ENCODE assay signal across 11 cellular contexts in genomic region chr5:43010956-43011355, GRCh38.
A peak's percentile ranks its signal among the peaks of the same experiment; 100 is the strongest.
DNase-seq lines count a peak whose midpoint lies in the region; ATAC-seq and TF ChIP-seq lines count a peak whose summit lies in the region.
"Had no signal": no experiment of that assay in that cellular context is flagged by ENCODE, and none has a peak within 500 bp of the region (broad histone marks: within the 10 kb centered on the region; RNA-seq: fewer than 3 reads in every experiment).

No MANE protein-coding gene starts in this region.

- H3K27ac Mint-ChIP-seq in activated T-cell treated with anti-CD3 and anti-CD28 coated beads, Interleukin-2, amount 50 U/mL, for 24 hours: peak overlapping the region; percentile 93
- peak overlapping the region; percentile 17 to 59 for H3K27ac Mint-ChIP-seq in stimulated activated naive CD8-positive, alpha-beta T cell treated with anti-CD3 and anti-CD28 coated beads, Interleukin-15, amount 100 ng/mL, for 72 hours

- DNase-seq in activated T-cell treated with anti-CD3 and anti-CD28 coated beads, Interleukin-2, amount 50 U/mL, for 24 hours: no peak
- DNase-seq in activated T-cell treated with anti-CD3 and anti-CD28 coated beads for 4 hours (no peak), NB4 (ENCODE audit: low read depth) (no peak), HuH-7 (ENCODE audit: low spot score) (no peak), NCI-H2029 (lab: John Stamatoyannopoulos, UW) (no peak)
- DNase-seq in effector memory CD4-positive, alpha-beta T cell: no peak
- DNase-seq in stimulated activated naive CD8-positive, alpha-beta T cell treated with anti-CD3 and anti-CD28 coated beads, Interleukin-15, amount 100 ng/mL, for 72 hours: no peak
- DNase-seq: caudate nucleus, hippocampal formation, NCI-H1105 had no signal

- H3K27me3 Mint-ChIP-seq in activated T-cell treated with anti-CD3 and anti-CD28 coated beads, Interleukin-2, amount 50 U/mL, for 24 hours: no peaks in the 10 kb centered on the region
- H3K27me3 Mint-ChIP-seq in stimulated activated naive CD8-positive, alpha-beta T cell treated with anti-CD3 and anti-CD28 coated beads, Interleukin-15, amount 100 ng/mL, for 72 hours: no peaks in the 10 kb centered on the region

- H3K9me3 Mint-ChIP-seq in activated T-cell treated with anti-CD3 and anti-CD28 coated beads, Interleukin-2, amount 50 U/mL, for 24 hours: no peaks in the 10 kb centered on the region
- H3K9me3 Mint-ChIP-seq in stimulated activated naive CD8-positive, alpha-beta T cell treated with anti-CD3 and anti-CD28 coated beads, Interleukin-15, amount 100 ng/mL, for 72 hours: no peaks in the 10 kb centered on the region

- peaks cover 4% of the 10 kb centered on the region for H3K36me3 Mint-ChIP-seq in activated T-cell treated with anti-CD3 and anti-CD28 coated beads, Interleukin-2, amount 50 U/mL, for 24 hours (ENCODE audit: low read depth)

- no peaks in the 10 kb centered on the region for H3K36me3 ChIP-seq in effector memory CD4-positive, alpha-beta T cell (ENCODE audit: control insufficient read depth, insufficient read depth, low read length)

- peaks cover 56% of the 10 kb centered on the region for H3K4me1 Mint-ChIP-seq in activated T-cell treated with anti-CD3 and anti-CD28 coated beads, Interleukin-2, amount 50 U/mL, for 24 hours (ENCODE audit: low read depth)
- peaks cover 50% of the 10 kb centered on the region for H3K4me1 Mint-ChIP-seq in stimulated activated naive CD8-positive, alpha-beta T cell treated with anti-CD3 and anti-CD28 coated beads, Interleukin-15, amount 100 ng/mL, for 72 hours

- peaks cover 41% of the 10 kb centered on the region for H3K4me1 ChIP-seq in effector memory CD4-positive, alpha-beta T cell (ENCODE audit: control insufficient read depth, insufficient read depth, low read length, poor library complexity, severe bottlenecking)

- H3K9me3 ChIP-seq in effector memory CD4-positive, alpha-beta T cell (ENCODE audit: control insufficient read depth, low read length): no peaks in the 10 kb centered on the region

- ATAC-seq in stimulated activated naive CD8-positive, alpha-beta T cell treated with anti-CD3 and anti-CD28 coated beads, Interleukin-15, amount 100 ng/mL, for 72 hours: no peak
- ATAC-seq in HG03139 (IDR thresholded peaks at IDR 0.05; ENCODE audit: unreplicated experiment): no peak

- no peak for TF ChIP-seq POLR2A in NB4 (IDR thresholded peaks at IDR 0.05; ENCODE audit: extremely low read depth, insufficient read length)

- TF ChIP-seq CTCF in NB4 (IDR thresholded peaks at IDR 0.05; ENCODE audit: low read depth, low read length): no peak

- H3K27ac ChIP-seq in effector memory CD4-positive, alpha-beta T cell (ENCODE audit: insufficient read depth, low read length, poor library complexity, severe bottlenecking): peak overlapping the region; percentile 92

- peak overlapping the region; percentile 84 for H3K4me3 Mint-ChIP-seq in activated T-cell treated with anti-CD3 and anti-CD28 coated beads, Interleukin-2, amount 50 U/mL, for 24 hours
- peak overlapping the region; percentile 90 to 95 for H3K4me3 Mint-ChIP-seq in stimulated activated naive CD8-positive, alpha-beta T cell treated with anti-CD3 and anti-CD28 coated beads, Interleukin-15, amount 100 ng/mL, for 72 hours

- H3K27me3 ChIP-seq in effector memory CD4-positive, alpha-beta T cell (replicated peaks; ENCODE audit: control insufficient read depth, insufficient read depth, low read length, poor library complexity, severe bottlenecking): no peaks in the 10 kb centered on the region

- H3K4me3 ChIP-seq in NB4 (ENCODE audit: low read depth, low read length): peak overlapping the region; percentile 89
- peak overlapping the region; percentile 59 for H3K4me3 ChIP-seq in effector memory CD4-positive, alpha-beta T cell (ENCODE audit: insufficient read depth, low read depth, low read length, poor library complexity, severe bottlenecking)
